In genomic region chr22:31490496-31490925, GRCh38 we compare ENCODE assay signal across 8 cellular contexts. TPM values are rescaled to one million over a fixed set of nuclear protein-coding genes. Genes with fewer than 3 reads are reported as not detected.
A peak's percentile ranks its signal among the peaks of the same experiment; 100 is the strongest.
DNase-seq lines count a peak whose midpoint lies in the region; ATAC-seq, FAIRE-seq and TF ChIP-seq lines count a peak whose summit lies in the region.

No MANE protein-coding gene starts in this region.

- no peaks in the 10 kb centered on the region for H3K27me3 Mint-ChIP-seq in stimulated activated memory B cell treated with anti-CD40 and anti-IgM and Interleukin-4, amounts not matched to agents 10 μg/mL and 1 μg/mL and 100 μg/mL, for 72 hours

- H3K27ac Mint-ChIP-seq in stimulated activated memory B cell treated with anti-CD40 and anti-IgM and Interleukin-4, amounts not matched to agents 10 μg/mL and 1 μg/mL and 100 μg/mL, for 72 hours: peak overlapping the region; percentile 100

- ATAC-seq in A549 (peak; percentile 69 to 80; a peak in 5 of 6 replicates), HG02885 (IDR thresholded peaks at IDR 0.05; ENCODE audit: poor library complexity, unreplicated experiment) (peak; percentile 61)
- peak; percentile 93 for ATAC-seq in stimulated activated memory B cell treated with anti-CD40 and anti-IgM and Interleukin-4, amounts not matched to agents 10 μg/mL and 1 μg/mL and 100 μg/mL, for 72 hours

- peak overlapping the region; percentile 98 for H3K4me2 ChIP-seq in A549

- peaks cover 36% of the 10 kb centered on the region for H3K4me1 Mint-ChIP-seq in stimulated activated memory B cell treated with anti-CD40 and anti-IgM and Interleukin-4, amounts not matched to agents 10 μg/mL and 1 μg/mL and 100 μg/mL, for 72 hours

- no peak for FAIRE-seq in A549 (lab: Jason Lieb, UNC)

- TF ChIP-seq POLR2A in A549 (IDR thresholded peaks at IDR 0.05; ENCODE audit: low read length) (no peak), GM15510 (IDR thresholded peaks at IDR 0.05; ENCODE audit: borderline replicate concordance, extremely low read depth, insufficient read length) (peak; percentile 62)

- no peaks in the 10 kb centered on the region for H3K9me3 Mint-ChIP-seq in stimulated activated memory B cell treated with anti-CD40 and anti-IgM and Interleukin-4, amounts not matched to agents 10 μg/mL and 1 μg/mL and 100 μg/mL, for 72 hours

- TF ChIP-seq EP300 in A549 (IDR thresholded peaks at IDR 0.05): no peak

- H3K4me1 ChIP-seq in A549: peaks cover 20% of the 10 kb centered on the region

- DNase-seq in A549 (ENCODE audit: low read depth in 1 of 2, low spot score in 1 of 2): peak; percentile 37 to 58
- peak; percentile 9 for DNase-seq in NK-92 treated with Interleukin-12 subunit alpha and Interleukin-12 subunit beta, amount 100 ng/mL, for 24 hours (lab: John Stamatoyannopoulos, UW)
- DNase-seq in activated CD8-positive, alpha-beta memory T cell treated with anti-CD3 and anti-CD28 coated beads, Interleukin-2, amount 50 U/mL, for 4 hours: peak; percentile 43
- DNase-seq in epithelial cell of prostate (ENCODE audit: low read depth, low spot score): peak; percentile 2
- DNase-seq in mucosa of gallbladder (ENCODE audit: low spot score): peak; percentile 54

- H3K27ac ChIP-seq in A549: peak overlapping the region; percentile 97 to 100
- H3K27ac ChIP-seq in epithelial cell of prostate: peak overlapping the region; percentile 77

- TF ChIP-seq RAD21 in A549 (conservative IDR thresholded peaks at IDR 0.05 in 1 of 2, IDR thresholded peaks at IDR 0.05 in 1 of 2): no peak

- CTCF ChIA-PET in A549 (lab: Yijun Ruan, JAX): interaction anchor here (1.4 kb wide), 1 partner anchor 480 kb away, joined by 3 read pairs; no protein-coding TSS in a partner anchor

- H3K4me3 ChIP-seq in A549: peak overlapping the region; percentile 97

- peak overlapping the region; percentile 91 for H3K4me3 Mint-ChIP-seq in stimulated activated memory B cell treated with anti-CD40 and anti-IgM and Interleukin-4, amounts not matched to agents 10 μg/mL and 1 μg/mL and 100 μg/mL, for 72 hours

- POLR2A ChIA-PET in A549 (lab: Yijun Ruan, JAX): no interaction called here

- TF ChIP-seq CTCF in A549 (IDR thresholded peaks at IDR 0.05): no peak

- H3K36me3 Mint-ChIP-seq in stimulated activated memory B cell treated with anti-CD40 and anti-IgM and Interleukin-4, amounts not matched to agents 10 μg/mL and 1 μg/mL and 100 μg/mL, for 72 hours: no peaks in the 10 kb centered on the region

- WGBS in A549 (ENCODE audit: missing lambda C conversion rate): 8% methylated on average over 15 of the region's 15 CpGs

- H3K9me3 ChIP-seq in A549: no peaks in the 10 kb centered on the region

TF ChIP-seq in A549, 52 proteins besides CTCF, POLR2A, EP300 and RAD21:
- TF ChIP-seq HOXB5 (CRISPR knock-in tag; IDR thresholded peaks at IDR 0.05): no peak
- TF ChIP-seq, protein P1, sequence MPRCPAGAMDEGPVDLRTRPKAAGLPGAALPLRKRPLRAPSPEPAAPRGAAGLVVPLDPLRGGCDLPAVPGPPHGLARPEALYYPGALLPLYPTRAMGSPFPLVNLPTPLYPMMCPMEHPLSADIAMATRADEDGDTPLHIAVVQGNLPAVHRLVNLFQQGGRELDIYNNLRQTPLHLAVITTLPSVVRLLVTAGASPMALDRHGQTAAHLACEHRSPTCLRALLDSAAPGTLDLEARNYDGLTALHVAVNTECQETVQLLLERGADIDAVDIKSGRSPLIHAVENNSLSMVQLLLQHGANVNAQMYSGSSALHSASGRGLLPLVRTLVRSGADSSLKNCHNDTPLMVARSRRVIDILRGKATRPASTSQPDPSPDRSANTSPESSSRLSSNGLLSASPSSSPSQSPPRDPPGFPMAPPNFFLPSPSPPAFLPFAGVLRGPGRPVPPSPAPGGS (IDR thresholded peaks at IDR 0.05): no peak
- no peak for TF ChIP-seq ESRRA (IDR thresholded peaks at IDR 0.05; ENCODE audit: borderline replicate concordance, low read length)
- no peak for TF ChIP-seq E2F6 (IDR thresholded peaks at IDR 0.05; ENCODE audit: borderline replicate concordance, low read depth)
- TF ChIP-seq HMGXB4 (CRISPR knock-in tag; IDR thresholded peaks at IDR 0.05; ENCODE audit: borderline replicate concordance): no peak
- no peak for TF ChIP-seq CHD2 (IDR thresholded peaks at IDR 0.05; ENCODE audit: low read length, partially characterized antibody)
- TF ChIP-seq HDAC2 (IDR thresholded peaks at IDR 0.05): no peak
- no peak for TF ChIP-seq REST (IDR thresholded peaks at IDR 0.05)
- TF ChIP-seq SREBF2 (IDR thresholded peaks at IDR 0.05): no peak
- TF ChIP-seq POLR2AphosphoS2 (conservative IDR thresholded peaks at IDR 0.05; ENCODE audit: low read length): no peak
- no peak for TF ChIP-seq CHD4 (IDR thresholded peaks at IDR 0.05; ENCODE audit: borderline replicate concordance)
TF ChIP-seq in A549: peak in this region for 0.

RNA-seq across cellular contexts. Expression of gene EIF4ENIF1, which starts 0.9 kb away (rescaled TPM):
- polyA plus RNA-seq in A549 (2011; rRNA removed): 14.5 and 15.5 TPM in 2 replicates
- 8.4 and 12.2 TPM in 2 replicates for polyA plus RNA-seq in A549 (2012; cell fraction: cytosol; rRNA removed)
- 15.9 and 16.6 TPM in 2 replicates for polyA plus RNA-seq in A549 (2012; cell fraction: nucleus; rRNA removed)
- polyA plus RNA-seq in A549 (2017; fragmentation: RNase III; extraction: RNeasy Plus Mini Kit Qiagen cat#74134 plus additional on column Dnase treatment): 10.3 to 11.8 TPM (median 11.6 TPM) in 3 replicates
- polyA minus RNA-seq in A549 (2011; rRNA and poly(A)+ RNA removed): 15.3 and 18.1 TPM in 2 replicates
- 24.5 TPM for total RNA-seq in mucosa of gallbladder

RNA-seq across cellular contexts. Expression of gene SFI1, which starts 5.8 kb away (rescaled TPM):
- polyA plus RNA-seq in A549 (2011; rRNA removed): 6.8 and 11.0 TPM in 2 replicates
- 12.8 and 14.7 TPM in 2 replicates for polyA plus RNA-seq in A549 (2012; cell fraction: cytosol; rRNA removed)
- 104 and 121 TPM in 2 replicates for polyA plus RNA-seq in A549 (2012; cell fraction: nucleus; rRNA removed)
- polyA plus RNA-seq in A549 (2017; fragmentation: RNase III; extraction: RNeasy Plus Mini Kit Qiagen cat#74134 plus additional on column Dnase treatment): 16.1 to 18.4 TPM (median 17.9 TPM) in 3 replicates
- polyA minus RNA-seq in A549 (2011; rRNA and poly(A)+ RNA removed): 18.2 and 21.0 TPM in 2 replicates
- 74.5 TPM for total RNA-seq in mucosa of gallbladder

Comparison
In these comparisons a context has a peak if more than half of its experiments do, and no peak if none do; other contexts are left out.
1. Peak in every context shown above with its lines: DNase-seq, ATAC-seq, H3K4me3 ChIP-seq and H3K27ac ChIP-seq.
2. DNase-seq: peak in every context shown above with its lines; median percentile 54 in mucosa of gallbladder; 48 in A549; 43 in activated CD8-positive, alpha-beta memory T cell treated with anti-CD3 and anti-CD28 coated beads, Interleukin-2, amount 50 U/mL, for 4 hours; 9 in NK-92 treated with Interleukin-12 subunit alpha and Interleukin-12 subunit beta, amount 100 ng/mL, for 24 hours; 2 in epithelial cell of prostate.